Comparison of ENCODE assay signal across 13 cellular contexts in genomic region chr2:241198381-241199282, GRCh38. TPM values are rescaled to one million over a fixed set of nuclear protein-coding genes. Genes with fewer than 3 reads are reported as not detected.
"Had no signal": no experiment of that assay in that cellular context is flagged by ENCODE, and none has a peak within 500 bp of the region (broad histone marks: within the 10 kb centered on the region; RNA-seq: fewer than 3 reads in every experiment).

No MANE protein-coding gene starts in this region.

- H3K27me3 Mint-ChIP-seq: activated CD4-positive, alpha-beta T cell treated with anti-CD3 and anti-CD28 coated beads, Interleukin-2, amount 10 ng/mL, durations not matched to agents 7 days and 5 days; stimulated activated naive CD8-positive, alpha-beta T cell treated with anti-CD3 and anti-CD28 coated beads, Interleukin-15, amount 100 ng/mL, for 72 hours had no signal

- H3K27ac Mint-ChIP-seq: activated CD4-positive, alpha-beta T cell treated with anti-CD3 and anti-CD28 coated beads, Interleukin-2, amount 10 ng/mL, durations not matched to agents 7 days and 5 days; stimulated activated naive CD8-positive, alpha-beta T cell treated with anti-CD3 and anti-CD28 coated beads, Interleukin-15, amount 100 ng/mL, for 72 hours had no signal

- H3K4me3 ChIP-seq: left ventricle myocardium inferior, ovary, testis had no signal

- H3K9me3 ChIP-seq: left ventricle myocardium inferior, ovary, testis had no signal

- H3K4me1 Mint-ChIP-seq: activated CD4-positive, alpha-beta T cell treated with anti-CD3 and anti-CD28 coated beads, Interleukin-2, amount 10 ng/mL, durations not matched to agents 7 days and 5 days had no signal

- H3K4me1 ChIP-seq: left ventricle myocardium inferior, testis had no signal

- FAIRE-seq: kidney had no signal

- H3K9me3 Mint-ChIP-seq: activated CD4-positive, alpha-beta T cell treated with anti-CD3 and anti-CD28 coated beads, Interleukin-2, amount 10 ng/mL, durations not matched to agents 7 days and 5 days; stimulated activated naive CD8-positive, alpha-beta T cell treated with anti-CD3 and anti-CD28 coated beads, Interleukin-15, amount 100 ng/mL, for 72 hours had no signal

- H3K36me3 ChIP-seq: left ventricle myocardium inferior, ovary had no signal

- H3K4me3 Mint-ChIP-seq: activated CD4-positive, alpha-beta T cell treated with anti-CD3 and anti-CD28 coated beads, Interleukin-2, amount 10 ng/mL, durations not matched to agents 7 days and 5 days; stimulated activated naive CD8-positive, alpha-beta T cell treated with anti-CD3 and anti-CD28 coated beads, Interleukin-15, amount 100 ng/mL, for 72 hours had no signal

- DNase-seq: activated CD4-positive, alpha-beta T cell treated with anti-CD3 and anti-CD28 coated beads, Interleukin-2, amount 10 ng/mL, durations not matched to agents 7 days and 5 days; activated CD8-positive, alpha-beta memory T cell treated with anti-CD3 and anti-CD28 coated beads for 24 hours; anterior cingulate cortex; dermis blood vessel endothelial cell; hippocampal formation; kidney; left ventricle myocardium inferior; mesenchymal stem cell; ovary; stimulated activated CD4-positive, alpha-beta T cell treated with anti-CD3 and anti-CD28 coated beads, Interleukin-1b, Interleukin-23, amount 100 ng/mL, for 48 hours; stimulated activated naive CD8-positive, alpha-beta T cell treated with anti-CD3 and anti-CD28 coated beads, Interleukin-15, amount 100 ng/mL, for 72 hours; testis had no signal

- ATAC-seq: stimulated activated naive CD8-positive, alpha-beta T cell treated with anti-CD3 and anti-CD28 coated beads, Interleukin-15, amount 100 ng/mL, for 72 hours had no signal

- H3K27ac ChIP-seq: left ventricle myocardium inferior, ovary, testis had no signal

- H3K27me3 ChIP-seq: ovary, testis had no signal

RNA-seq across cellular contexts. Expression of gene ANO7, which starts 10.2 kb away (rescaled TPM):
- polyA plus RNA-seq: neural cell had no signal
